Comparison of ENCODE assay signal across 8 cellular contexts in genomic region chr15:41558400-41559238, GRCh38. TPM values are rescaled to one million over a fixed set of nuclear protein-coding genes. Genes with fewer than 3 reads are reported as not detected.
DNase-seq lines count a peak whose midpoint lies in the region; ATAC-seq and TF ChIP-seq lines count a peak whose summit lies in the region.

TSS of gene TYRO3 (plus strand) at chr15:41559212. CDS start at chr15:41559258, 46 bp downstream.

- H3K27me3 ChIP-seq in BJ (ENCODE audit: control insufficient read depth, insufficient read depth, low read length) (no peaks in the 10 kb centered on the region), right atrium auricular region (no peaks in the 10 kb centered on the region)

- peak within 1 kb of the TSS; percentile 51 for H3K4me3 ChIP-seq in BJ (ENCODE audit: low read depth, low read length)
- peak within 1 kb of the TSS; percentile 55 for H3K4me3 ChIP-seq in HEK293 (ENCODE audit: low read depth, low read length)
- peak within 1 kb of the TSS; percentile 55 to 71 for H3K4me3 ChIP-seq in right atrium auricular region

- no peaks in the 10 kb centered on the region for H3K36me3 Mint-ChIP-seq in T-cell
- H3K36me3 Mint-ChIP-seq in progenitor cell of endocrine pancreas (ENCODE audit: insufficient read depth) = peaks cover 2% of the 10 kb centered on the region
- H3K36me3 Mint-ChIP-seq in type B pancreatic cell = no peaks in the 10 kb centered on the region

- H3K27ac Mint-ChIP-seq in T-cell = peak within 1 kb of the TSS; percentile 93 to 94
- peak within 1 kb of the TSS; percentile 78 for H3K27ac Mint-ChIP-seq in progenitor cell of endocrine pancreas
- H3K27ac Mint-ChIP-seq in type B pancreatic cell = peak within 1 kb of the TSS; percentile 94

- CTCF ChIA-PET in BJ (lab: Yijun Ruan, JAX) (interaction anchor here (0.6 to 2.2 kb wide), 20 partner anchors 10 to 343 kb away, joined by 3 to 12 read pairs (median 4); partner anchors contain the start of genes MAPKBP1 and RPAP1), HEK293 (lab: Yijun Ruan, JAX) (interaction anchor here (0.7 to 2.0 kb wide), 14 partner anchors 8 to 346 kb away, joined by 3 to 6 read pairs (median 4); partner anchors contain the start of genes ITPKA and MAPKBP1), T-cell (lab: Charles Lee) (interaction anchor here (0.5 to 1.9 kb wide), 13 partner anchors 10 to 754 kb away, joined by 3 to 21 read pairs (median 3); partner anchors contain the start of genes MAPKBP1 (in 1 of the 2), MGA (in 1 of the 2) and RPAP1 (in 1 of the 2))

- H3K9me3 Mint-ChIP-seq in T-cell (no peaks in the 10 kb centered on the region), progenitor cell of endocrine pancreas (ENCODE audit: low read depth) (no peaks in the 10 kb centered on the region), type B pancreatic cell (no peaks in the 10 kb centered on the region)

- H3K4me1 Mint-ChIP-seq in T-cell (peaks cover 20 to 29% (median 23%) of the 10 kb centered on the region in 3 donors), progenitor cell of endocrine pancreas (ENCODE audit: low read depth) (peaks cover 42% of the 10 kb centered on the region), type B pancreatic cell (ENCODE audit: unreplicated experiment) (peaks cover 37% of the 10 kb centered on the region)

- WGBS in adipose tissue, 3 donors = 1 to 3% (median 1%) methylated on average over 32 to 81 of the region's 81 CpGs

- DNase-seq in BJ (ENCODE audit: low read depth) (no peak), T-cell (peak in 33 of 34 experiments; percentile 24 to 76 (median 56)), right atrium auricular region (ENCODE audit: low spot score) (no peak), progenitor cell of endocrine pancreas (ENCODE audit: low spot score, unreplicated experiment) (peak; percentile 51), type B pancreatic cell (ENCODE audit: extremely low spot score, unreplicated experiment) (peak; percentile 81)

- H3K27me3 Mint-ChIP-seq in T-cell = peaks cover 10 to 21% of the 10 kb centered on the region in 2 donors
- peaks cover 5% of the 10 kb centered on the region for H3K27me3 Mint-ChIP-seq in progenitor cell of endocrine pancreas
- peaks cover 6% of the 10 kb centered on the region for H3K27me3 Mint-ChIP-seq in type B pancreatic cell

- H3K36me3 ChIP-seq in BJ (ENCODE audit: control insufficient read depth, insufficient read depth, low read length) = no peaks in the 10 kb centered on the region; the same call in 1 of the 2 replicates
- peaks cover 0 to 19% of the 10 kb centered on the region in 2 experiments; a peak in 1 of 3 replicates for H3K36me3 ChIP-seq in HEK293 (ENCODE audit: control insufficient read depth in 2 of 2, insufficient read depth in 1 of 2, low read length in 2 of 2)
- H3K36me3 ChIP-seq in right atrium auricular region = no peaks in the 10 kb centered on the region

- H3K4me3 Mint-ChIP-seq in T-cell (peak within 1 kb of the TSS; percentile 84 to 89 (median 86)), progenitor cell of endocrine pancreas (ENCODE audit: low read depth) (peak within 1 kb of the TSS; percentile 86), type B pancreatic cell (peak within 1 kb of the TSS; percentile 95)

- H3K9me3 ChIP-seq in HEK293 (ENCODE audit: control insufficient read depth, insufficient read depth, low read depth, low read length) (no peaks in the 10 kb centered on the region), right atrium auricular region (no peaks in the 10 kb centered on the region)

- H3K4me1 ChIP-seq in HEK293 (ENCODE audit: control insufficient read depth, insufficient read depth, low read length) (peaks cover 5% of the 10 kb centered on the region; the same call in 1 of the 2 replicates), right atrium auricular region (peaks cover 0 to 38% of the 10 kb centered on the region in 2 donors)

- TF ChIP-seq CTCF in BJ (IDR thresholded peaks at IDR 0.05; ENCODE audit: insufficient read depth, low read depth, low read length) = no peak
- no peak for TF ChIP-seq CTCF in HEK293 (tag by site-specific recombination; IDR thresholded peaks at IDR 0.05)
- no peak for TF ChIP-seq CTCF in right atrium auricular region (IDR thresholded peaks at IDR 0.05)
- TF ChIP-seq CTCF in progenitor cell of endocrine pancreas (IDR thresholded peaks at IDR 0.05; ENCODE audit: unreplicated experiment) = no peak
- TF ChIP-seq CTCF in type B pancreatic cell (conservative IDR thresholded peaks at IDR 0.05) = no peak

- ATAC-seq in T-cell (replicated peaks in 1 of 4) = peak; percentile 57 to 71 (median 68)
- ATAC-seq in HG03097 (IDR thresholded peaks at IDR 0.05; ENCODE audit: low FRiP score, unreplicated experiment) = no peak

- POLR2A ChIA-PET in BJ (lab: Charles Lee) (no interaction called here), HEK293 (lab: Yijun Ruan, JAX) (interaction anchor here (0.8 to 2.0 kb wide), 4 partner anchors 10 to 63 kb away, joined by 3 to 11 read pairs (median 6); partner anchors contain the start of gene RPAP1), T-cell (lab: Charles Lee) (no interaction called here)

- peak within 1 kb of the TSS; percentile 51; the same call in 1 of the 2 replicates for H3K27ac ChIP-seq in HEK293 (ENCODE audit: extremely low read depth, low read depth, low read length)
- no peak within 1 kb of the TSS for H3K27ac ChIP-seq in adipose tissue (ENCODE audit: low read depth, low read length)
- peak within 1 kb of the TSS; percentile 17 to 61 for H3K27ac ChIP-seq in right atrium auricular region

TF ChIP-seq in HEK293, 187 proteins besides CTCF, POLR2A, EP300 and RAD21 (continues in another document):
- TF ChIP-seq PATZ1 (tag by site-specific recombination; IDR thresholded peaks at IDR 0.05) (peak; percentile 59), GLI4 (tag by site-specific recombination; IDR thresholded peaks at IDR 0.05) (no peak), ZNF76 (tag by site-specific recombination; IDR thresholded peaks at IDR 0.05; ENCODE audit: borderline replicate concordance, low read depth) (peak; percentile 38; the same call in 1 of the 2 replicates), HOXC10 (CRISPR knock-in tag; IDR thresholded peaks at IDR 0.05) (no peak), ZBTB26 (tag by site-specific recombination; optimal IDR thresholded peaks at IDR 0.05) (peak; percentile 30), ZBTB8A (tag by site-specific recombination; IDR thresholded peaks at IDR 0.05) (peak; percentile 51), ZBTB17 (tag by site-specific recombination; IDR thresholded peaks at IDR 0.05) (peak; percentile 81), MZF1 (tag by site-specific recombination; IDR thresholded peaks at IDR 0.05; ENCODE audit: borderline replicate concordance) (peak; percentile 75; the same call in 1 of the 2 replicates), ZBTB10 (tag by site-specific recombination; IDR thresholded peaks at IDR 0.05) (peak; percentile 70), ZBTB48 (tag by site-specific recombination; IDR thresholded peaks at IDR 0.05) (0 out of 2 replicates have a peak, but pooled peaks have one; percentile 25), GLIS1 (tag by site-specific recombination; IDR thresholded peaks at IDR 0.05) (0 out of 2 replicates have a peak, but pooled peaks have one; percentile 11)

RNA-seq across cellular contexts. Expression of gene TYRO3, which starts in this region (rescaled TPM):
- polyA plus RNA-seq in BJ (2011; rRNA removed) (13.5 and 18.8 TPM in 2 replicates), adipose tissue (10 to 100 TPM; 13.2 to 76.9 (median 17.5) TPM)
- 28.9 and 40.9 TPM in 2 replicates for polyA minus RNA-seq in BJ (2011; rRNA and poly(A)+ RNA removed)
- total RNA-seq in T-cell (1 to 10 TPM in 1 of 5 donors, under 1 TPM in 3, not detected in 1; 0.62 to 1.5 (median 0.78) TPM), right atrium auricular region (1 to 10 TPM; 4.1 to 8.5 TPM), progenitor cell of endocrine pancreas (86.7 and 106 TPM in 2 replicates), type B pancreatic cell (ENCODE audit: low replicate concordance) (43.0 and 44.1 TPM in 2 replicates)

Comparison
In these comparisons a context has a peak if more than half of its experiments do, and no peak if none do; other contexts are left out.
1. DNase-seq: peak in T-cell (33 of 34), progenitor cell of endocrine pancreas (single experiment) and type B pancreatic cell (single experiment); none in BJ (single experiment) and right atrium auricular region (single experiment).
2. Peak in every context shown above with its lines, with median percentiles within 50 percentile points of each other: H3K4me3 ChIP-seq, H3K27ac Mint-ChIP-seq and H3K4me3 Mint-ChIP-seq.